In the genomic region with DNA sequence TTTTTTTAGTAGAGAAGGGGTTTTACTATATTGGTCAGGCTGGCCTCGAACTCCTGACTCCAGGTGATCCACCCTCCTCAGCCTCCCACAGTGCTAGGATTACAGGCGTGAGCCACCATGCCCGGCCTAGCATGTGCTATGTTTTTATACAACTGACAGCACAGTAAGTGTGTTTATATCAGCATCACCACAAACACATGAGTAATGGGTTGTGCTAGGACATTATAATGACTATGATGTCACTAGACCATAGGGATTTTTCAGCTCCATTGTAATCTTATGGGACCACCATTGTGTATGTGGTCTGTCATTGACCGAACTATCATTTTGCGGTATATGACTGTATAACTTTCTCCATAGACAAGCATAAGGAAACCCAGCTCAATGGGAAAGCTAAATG, we compare ENCODE assay signal across 30 cellular contexts. TPM values are rescaled to one million over a fixed set of nuclear protein-coding genes. Genes with fewer than 3 reads are reported as not detected.
"Had no signal": no experiment of that assay in that cellular context is flagged by ENCODE, and none has a peak within 500 bp of the region (broad histone marks: within the 10 kb centered on the region; RNA-seq: fewer than 3 reads in every experiment).

No MANE protein-coding gene starts in this region.

- H3K79me2 ChIP-seq: parathyroid adenoma had no signal

- H3K4me2 ChIP-seq: smooth muscle cell had no signal

- H3K9ac ChIP-seq: parathyroid adenoma had no signal

- H3K4me1 ChIP-seq: foreskin keratinocyte, lower lobe of right lung, parathyroid adenoma, transverse colon, upper lobe of right lung, vagina had no signal

- H3K36me3 ChIP-seq: esophagus muscularis mucosa, lower lobe of right lung, suprapubic skin, transverse colon, upper lobe of right lung, vagina had no signal

- H2AFZ ChIP-seq: parathyroid adenoma had no signal

- H3K9me3 ChIP-seq: esophagus muscularis mucosa, lower lobe of right lung, mucosa of descending colon, suprapubic skin, transverse colon, upper lobe of right lung, vagina had no signal

- H3K27me3 ChIP-seq: suprapubic skin, transverse colon, upper lobe of right lung, vagina had no signal

- FAIRE-seq: keratinocyte had no signal

- H3K4me3 ChIP-seq: dorsolateral prefrontal cortex, esophagus muscularis mucosa, lower lobe of right lung, mucosa of descending colon, smooth muscle cell, suprapubic skin, transverse colon, upper lobe of right lung, vagina had no signal

- ATAC-seq: foreskin keratinocyte; left ventricle myocardium superior; lower lobe of right lung; mucosa of descending colon; natural killer cell treated with Interleukin-12 subunit alpha and Interleukin-12 subunit beta and Interleukin-15 and Interleukin-18, amount 100 ng/mL, for 72 hours; sciatic nerve; stimulated activated naive CD8-positive, alpha-beta T cell treated with anti-CD3 and anti-CD28 coated beads, Interleukin-15, amount 100 ng/mL, for 72 hours; upper lobe of right lung had no signal

- DNase-seq: dorsolateral prefrontal cortex; effector CD8-positive, alpha-beta T cell; endodermal cell; foreskin keratinocyte; head of caudate nucleus; left ventricle myocardium superior; lower lobe of right lung; mucosa of descending colon; naive B cell; stimulated activated CD4-positive, alpha-beta T cell treated with anti-CD3 and anti-CD28 coated beads, Interleukin-12 subunit alpha, Interleukin-12 subunit beta, amount 100 ng/mL, for 4 hours; stimulated activated CD4-positive, alpha-beta T cell treated with anti-CD3 and anti-CD28 coated beads, Interleukin-1b, Interleukin-23, amount 100 ng/mL, for 48 hours; stimulated activated CD4-positive, alpha-beta T cell treated with anti-CD3 and anti-CD28 coated beads, Interleukin-4, amount 100 ng/mL, for 1 hour; stimulated activated CD8-positive, alpha-beta memory T cell treated with anti-CD3 and anti-CD28 coated beads, Interleukin-4, amount 100 ng/mL, for 48 hours; stimulated activated naive CD4-positive, alpha-beta T cell; stimulated activated naive CD8-positive, alpha-beta T cell treated with anti-CD3 and anti-CD28 coated beads, Interleukin-15, amount 100 ng/mL, for 72 hours; transverse colon; upper lobe of right lung had no signal

- H3K27ac ChIP-seq: dorsolateral prefrontal cortex, esophagus muscularis mucosa, foreskin keratinocyte, lower lobe of right lung, parathyroid adenoma, suprapubic skin, transverse colon, upper lobe of right lung, vagina had no signal

RNA-seq across cellular contexts. Expression of a gene that starts 6.3 kb away (rescaled TPM):
- total RNA-seq: epithelial cell of proximal tubule; fibroblast of lung; foreskin keratinocyte; glomerular endothelial cell; natural killer cell treated with Interleukin-12 subunit alpha and Interleukin-12 subunit beta and Interleukin-15 and Interleukin-18, amount 100 ng/mL, for 72 hours; neural crest cell; osteoblast had no signal
- polyA plus RNA-seq: fibroblast of lung, foreskin keratinocyte, keratinocyte had no signal

RNA-seq across cellular contexts. Expression of a gene that starts 45.8 kb away (rescaled TPM):
- total RNA-seq: epithelial cell of proximal tubule; fibroblast of lung; foreskin keratinocyte; glomerular endothelial cell; left ventricle myocardium superior; lower lobe of right lung; natural killer cell treated with Interleukin-12 subunit alpha and Interleukin-12 subunit beta and Interleukin-15 and Interleukin-18, amount 100 ng/mL, for 72 hours; osteoblast; smooth muscle cell; suprapubic skin; vagina had no signal
- polyA plus RNA-seq: fibroblast of lung, foreskin keratinocyte, keratinocyte, smooth muscle cell had no signal
